In the genomic region with DNA sequence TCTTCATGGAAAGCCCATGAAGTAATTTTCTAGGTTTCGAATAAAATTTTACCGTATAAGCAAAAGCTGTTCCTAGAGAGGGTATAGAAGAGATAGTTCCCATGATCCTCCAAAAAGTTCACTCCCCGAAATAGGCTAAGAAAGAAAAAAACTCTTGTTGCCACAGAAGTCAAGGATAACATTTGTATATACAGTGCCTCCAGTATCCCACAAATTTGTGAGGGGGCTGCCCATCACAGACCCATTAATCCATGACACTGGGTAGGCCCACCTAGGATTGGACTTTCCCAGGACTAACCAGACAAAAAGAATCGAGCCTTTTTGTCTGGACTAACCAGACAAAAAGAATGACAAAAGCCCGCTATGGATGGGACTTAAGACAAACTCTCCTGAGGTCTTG, we compare ENCODE assay signal across 17 cellular contexts.
DNase-seq lines count a peak whose midpoint lies in the region; ATAC-seq and TF ChIP-seq lines count a peak whose summit lies in the region.
"Had no signal": no experiment of that assay in that cellular context is flagged by ENCODE, and none has a peak within 500 bp of the region (broad histone marks: within the 10 kb centered on the region; RNA-seq: fewer than 3 reads in every experiment).

No MANE protein-coding gene starts in this region.

- no peak overlapping the region for H3K14ac ChIP-seq in IMR-90 (replicated peaks; ENCODE audit: low read depth, low read length)
- H3K14ac ChIP-seq in trophoblast cell (ENCODE audit: low read length) = no peak overlapping the region

- no peaks in the 10 kb centered on the region for H3K36me3 Mint-ChIP-seq in MCF 10A (ENCODE audit: insufficient read depth, unreplicated experiment)

- H4K5ac ChIP-seq in IMR-90 (ENCODE audit: low read depth, low read length) = peak overlapping the region; percentile 68; the same call in 1 of the 2 replicates
- H4K5ac ChIP-seq in mesendoderm (ENCODE audit: low read length) = no peak overlapping the region

- peak overlapping the region; percentile 64 for H2BK12ac ChIP-seq in trophoblast cell (ENCODE audit: low read length)

- H3K9me1 ChIP-seq in IMR-90 (ENCODE audit: insufficient read depth, low read length) = peaks cover 7% of the 10 kb centered on the region

- H2BK120ac ChIP-seq in IMR-90 (ENCODE audit: low read depth, low read length) (peak overlapping the region; percentile 34), mesendoderm (ENCODE audit: low read depth, low read length) (no peak overlapping the region), trophoblast cell (ENCODE audit: insufficient read depth, low read length, poor library complexity) (no peak overlapping the region)

- no TSS peak for BruUV-seq in IMR-90 (replicated peaks; lab: Mats Ljungman, UMichigan)
- BruUV-seq in MCF 10A (replicated peaks; lab: Mats Ljungman, UMichigan) = no TSS peak

- TF ChIP-seq RAD21 in IMR-90 (IDR thresholded peaks at IDR 0.05; ENCODE audit: low read length) = no peak

- no peak overlapping the region for H2AK9ac ChIP-seq in IMR-90 (replicated peaks; ENCODE audit: low read depth, low read length, poor library complexity)

- H3K4me3 ChIP-seq in DND-41 (ENCODE audit: low read depth in 1 of 2, low read length in 2 of 2) (no peak overlapping the region), IMR-90 (ENCODE audit: insufficient read depth, low read depth, low read length) (no peak overlapping the region), mesendoderm (ENCODE audit: low read length) (no peak overlapping the region), trophoblast cell (ENCODE audit: low read depth, low read length) (no peak overlapping the region)
- H3K4me3 ChIP-seq: GM12878, GM23338 had no signal

- no peaks in the 10 kb centered on the region for H3K4me1 ChIP-seq in DND-41 (ENCODE audit: insufficient read depth, low read length)
- peaks cover 17% of the 10 kb centered on the region for H3K4me1 ChIP-seq in IMR-90 (ENCODE audit: control insufficient read depth, insufficient read depth, low read length)
- no peaks in the 10 kb centered on the region for H3K4me1 ChIP-seq in mesendoderm (ENCODE audit: control insufficient read depth, low read depth, low read length)
- H3K4me1 ChIP-seq in trophoblast cell (ENCODE audit: control insufficient read depth in 1 of 2, insufficient read depth in 2 of 2, low read length in 2 of 2) = no peaks in the 10 kb centered on the region

- in situ Hi-C loops in IMR-90 (cut with MboI; ENCODE audit: low sequenced_read_pairs) = no loop called here

- 93% methylated on average over 2 of the region's 5 CpGs; no CpG with 5 or more reads in 1 of the 2 experiments for WGBS in IMR-90 (ENCODE audit: extremely low coverage in 2 of 2, insufficient read length in 1 of 2), 2 experiments
- WGBS in mesendoderm (ENCODE audit: extremely low coverage, insufficient coverage, low lambda C conversion rate) = no CpG with 5 or more reads among the region's 5 CpGs
- WGBS in trophoblast cell (ENCODE audit: extremely low coverage, insufficient coverage, insufficient read length) = no CpG with 5 or more reads among the region's 5 CpGs

- CTCF ChIA-PET in IMR-90 (lab: Yijun Ruan, JAX) = no interaction called here
- CTCF ChIA-PET in MCF 10A (lab: Yijun Ruan, JAX) = no interaction called here

- H3K79me1 ChIP-seq in IMR-90 (ENCODE audit: low read depth in 1 of 2, low read length in 2 of 2) (peaks cover 5 to 15% of the 10 kb centered on the region in 2 experiments; a peak in 3 of 4 replicates), mesendoderm (ENCODE audit: low read length) (no peaks in the 10 kb centered on the region), trophoblast cell (ENCODE audit: low read length) (no peaks in the 10 kb centered on the region)

- DNase-seq in DND-41 (no peak), IMR-90 (no peak), mesendoderm (no peak), trophoblast cell (no peak), MCF 10A (ENCODE audit: unreplicated experiment) (no peak)
- DNase-seq: C1 segment of cervical spinal cord; CD4-positive, alpha-beta memory T cell; COR-L47; DMS153; EL; GDM1; H9; HFFc6 had no signal

- no peak overlapping the region for H3K23ac ChIP-seq in IMR-90 (ENCODE audit: low read depth, low read length)
- H3K23ac ChIP-seq in mesendoderm (ENCODE audit: low read length) = no peak overlapping the region
- no peak overlapping the region for H3K23ac ChIP-seq in trophoblast cell (ENCODE audit: low read length)

- H3K36me3 ChIP-seq in DND-41 (ENCODE audit: insufficient read depth, low read length) (peaks cover 8% of the 10 kb centered on the region; the same call in 1 of the 2 replicates), IMR-90 (ENCODE audit: control insufficient read depth, insufficient read depth, low read length) (no peaks in the 10 kb centered on the region; the same call in 1 of the 2 replicates), mesendoderm (ENCODE audit: control insufficient read depth, insufficient read depth, low read length) (no peaks in the 10 kb centered on the region), trophoblast cell (ENCODE audit: control insufficient read depth in 1 of 2, insufficient read depth in 2 of 2, low read length in 2 of 2) (no peaks in the 10 kb centered on the region)

- POLR2A ChIA-PET in IMR-90 (lab: Charles Lee; ENCODE audit: unreplicated experiment) (no interaction called here), MCF 10A (lab: Yijun Ruan, JAX) (no interaction called here)

- TF ChIP-seq CTCF in DND-41 (IDR thresholded peaks at IDR 0.05; ENCODE audit: borderline replicate concordance, extremely low read depth, low read length, poor library complexity, severe bottlenecking) = no peak
- TF ChIP-seq CTCF in IMR-90 (conservative IDR thresholded peaks at IDR 0.05; ENCODE audit: low read depth, low read length) = no peak
- no peak for TF ChIP-seq CTCF in MCF 10A (IDR thresholded peaks at IDR 0.05; ENCODE audit: unreplicated experiment)

- H3K4me3 Mint-ChIP-seq in MCF 10A (ENCODE audit: unreplicated experiment) = no peak overlapping the region
- H3K4me3 Mint-ChIP-seq: CD4-positive, alpha-beta memory T cell; GM23338; H9; HFFc6 had no signal

- H3K27ac Mint-ChIP-seq in MCF 10A (ENCODE audit: low read depth, unreplicated experiment) = no peak overlapping the region
- H3K27ac Mint-ChIP-seq: CD4-positive, alpha-beta memory T cell; GM23338; H9 had no signal

- H2AFZ ChIP-seq in DND-41 (ENCODE audit: low read depth, low read length) (no peak overlapping the region), IMR-90 (replicated peaks; ENCODE audit: low read length, poor library complexity) (no peak overlapping the region), trophoblast cell (ENCODE audit: insufficient read depth, low read length, poor library complexity) (no peak overlapping the region)
- H2AFZ ChIP-seq: GM23338 had no signal

- H3K9me3 ChIP-seq in DND-41 (ENCODE audit: insufficient read depth, low read length, severe bottlenecking) = peaks cover 22% of the 10 kb centered on the region
- no peaks in the 10 kb centered on the region for H3K9me3 ChIP-seq in IMR-90 (ENCODE audit: control insufficient read depth, insufficient read depth, low read length)
- no peaks in the 10 kb centered on the region for H3K9me3 ChIP-seq in trophoblast cell (ENCODE audit: insufficient read depth, low read depth, low read length)

- ATAC-seq in DND-41 (ENCODE audit: insufficient read depth, low read depth) (peak; percentile 53; the same call in 1 of the 3 replicates), IMR-90 (ENCODE audit: low read depth) (no peak), HG03025 (IDR thresholded peaks at IDR 0.05; ENCODE audit: low FRiP score, unreplicated experiment) (no peak)
- no peak for ATAC-seq in activated CD4-positive, CD25-positive, alpha-beta regulatory T cell treated with anti-CD3 and anti-CD28 coated beads, Interleukin-2, amount 50 U/mL, for 24 hours
- ATAC-seq: GM12878, GM23338 had no signal

- no peak overlapping the region for H3K27ac ChIP-seq in DND-41 (ENCODE audit: low read length)
- H3K27ac ChIP-seq in IMR-90 (ENCODE audit: insufficient read depth, low read length) = no peak overlapping the region
- no peak overlapping the region for H3K27ac ChIP-seq in mesendoderm (ENCODE audit: low read depth, low read length)
- H3K27ac ChIP-seq in trophoblast cell (ENCODE audit: low read depth, low read length) = no peak overlapping the region

- H4K8ac ChIP-seq in IMR-90 (ENCODE audit: low read depth in 2 of 2, low read length in 2 of 2) (no peak overlapping the region; a peak in 1 of 4 replicates), mesendoderm (ENCODE audit: low read depth, low read length) (no peak overlapping the region), trophoblast cell (ENCODE audit: low read depth, low read length) (no peak overlapping the region)

- H2BK5ac ChIP-seq in IMR-90 (ENCODE audit: low read depth, low read length, poor library complexity, severe bottlenecking) (peak overlapping the region; percentile 85), mesendoderm (ENCODE audit: low read length) (no peak overlapping the region), trophoblast cell (ENCODE audit: low read depth, low read length, poor library complexity) (no peak overlapping the region)

- dilution Hi-C loops in IMR-90 (cut with HindIII; ENCODE audit: low sequenced_read_pairs, unreplicated experiment) = no loop called here

- H3K79me2 ChIP-seq in DND-41 (ENCODE audit: insufficient read depth, low read length) (no peaks in the 10 kb centered on the region), mesendoderm (ENCODE audit: control insufficient read depth, insufficient read depth, low read length) (no peaks in the 10 kb centered on the region), trophoblast cell (ENCODE audit: control insufficient read depth, insufficient read depth, low read length, poor library complexity) (no peaks in the 10 kb centered on the region)

- H4K91ac ChIP-seq in IMR-90 (ENCODE audit: insufficient read depth, low read depth, low read length) (no peak overlapping the region; the same call in 1 of the 2 replicates), trophoblast cell (ENCODE audit: low read depth, low read length) (no peak overlapping the region)

- peaks cover 15% of the 10 kb centered on the region for H3K4me1 Mint-ChIP-seq in MCF 10A (ENCODE audit: insufficient read depth, unreplicated experiment)

- H3K27me3 ChIP-seq in DND-41 (ENCODE audit: insufficient read depth, low read length, poor library complexity) (no peaks in the 10 kb centered on the region), IMR-90 (ENCODE audit: control insufficient read depth, insufficient read depth, low read length) (no peaks in the 10 kb centered on the region), mesendoderm (ENCODE audit: insufficient read depth, low read length, poor library complexity) (no peaks in the 10 kb centered on the region), trophoblast cell (ENCODE audit: insufficient read depth, low read length) (no peaks in the 10 kb centered on the region)

- H3K4ac ChIP-seq in IMR-90 (ENCODE audit: low read depth, low read length) = peak overlapping the region; percentile 18; the same call in 1 of the 2 replicates
- no peak overlapping the region for H3K4ac ChIP-seq in mesendoderm (ENCODE audit: low read depth, low read length)
- H3K4ac ChIP-seq in trophoblast cell (ENCODE audit: low read depth, low read length) = no peak overlapping the region

- no peak overlapping the region for H2BK15ac ChIP-seq in IMR-90 (ENCODE audit: low read depth, low read length)
- no peak overlapping the region for H2BK15ac ChIP-seq in mesendoderm (replicated peaks; ENCODE audit: low read depth)

- H3K56ac ChIP-seq in IMR-90 (ENCODE audit: extremely low read depth, insufficient read depth, low read length) (no peak overlapping the region), mesendoderm (ENCODE audit: low read length) (no peak overlapping the region)

- H3K27me3 Mint-ChIP-seq in MCF 10A (ENCODE audit: insufficient read depth, unreplicated experiment) = no peaks in the 10 kb centered on the region
- H3K27me3 Mint-ChIP-seq: CD4-positive, alpha-beta memory T cell had no signal

- no peaks in the 10 kb centered on the region for H3K9me3 Mint-ChIP-seq in MCF 10A (ENCODE audit: unreplicated experiment)

- H4K12ac ChIP-seq in trophoblast cell (ENCODE audit: low read depth, low read length) = no peak overlapping the region

- H3K18ac ChIP-seq in IMR-90 (ENCODE audit: low read depth, low read length) (peak overlapping the region; percentile 24; the same call in 1 of the 2 replicates), mesendoderm (ENCODE audit: low read length) (peak overlapping the region; percentile 39), trophoblast cell (ENCODE audit: low read length) (no peak overlapping the region)

- H3K9ac ChIP-seq in DND-41 (ENCODE audit: low read depth, low read length) = no peak overlapping the region
- H3K9ac ChIP-seq in IMR-90 (ENCODE audit: low read depth, low read length) = no peak overlapping the region
- no peak overlapping the region for H3K9ac ChIP-seq in mesendoderm (ENCODE audit: low read length)
- H3K9ac ChIP-seq in trophoblast cell (ENCODE audit: low read length) = no peak overlapping the region

- peak overlapping the region; percentile 1; the same call in 1 of the 2 replicates for H2BK20ac ChIP-seq in IMR-90 (ENCODE audit: low read depth, low read length)

- TF ChIP-seq POLR2A in IMR-90 (IDR thresholded peaks at IDR 0.05; ENCODE audit: low read depth, low read length) = no peak

- no peaks in the 10 kb centered on the region for H4K20me1 ChIP-seq in DND-41 (ENCODE audit: insufficient read depth, low read length)
- H4K20me1 ChIP-seq in IMR-90 (ENCODE audit: insufficient read depth, low read length) = no peaks in the 10 kb centered on the region

- H2AK5ac ChIP-seq in IMR-90 (ENCODE audit: low read depth, low read length) (peak overlapping the region; percentile 18; the same call in 1 of the 2 replicates), mesendoderm (ENCODE audit: low read length) (no peak overlapping the region), trophoblast cell (ENCODE audit: low read length) (no peak overlapping the region)

- H3K4me2 ChIP-seq in DND-41 (ENCODE audit: insufficient read depth, low read length) (no peak overlapping the region), IMR-90 (ENCODE audit: low read depth, low read length) (no peak overlapping the region), mesendoderm (ENCODE audit: low read length) (no peak overlapping the region), trophoblast cell (ENCODE audit: low read length) (no peak overlapping the region)
- H3K4me2 ChIP-seq: GM23338 had no signal

- intact Hi-C loops in IMR-90 (cut with micrococcal nuclease) = no loop called here
- intact Hi-C loops in MCF 10A (cut with micrococcal nuclease) = no loop called here
